Comparison of ENCODE assay signal across 16 cellular contexts in the genomic region with DNA sequence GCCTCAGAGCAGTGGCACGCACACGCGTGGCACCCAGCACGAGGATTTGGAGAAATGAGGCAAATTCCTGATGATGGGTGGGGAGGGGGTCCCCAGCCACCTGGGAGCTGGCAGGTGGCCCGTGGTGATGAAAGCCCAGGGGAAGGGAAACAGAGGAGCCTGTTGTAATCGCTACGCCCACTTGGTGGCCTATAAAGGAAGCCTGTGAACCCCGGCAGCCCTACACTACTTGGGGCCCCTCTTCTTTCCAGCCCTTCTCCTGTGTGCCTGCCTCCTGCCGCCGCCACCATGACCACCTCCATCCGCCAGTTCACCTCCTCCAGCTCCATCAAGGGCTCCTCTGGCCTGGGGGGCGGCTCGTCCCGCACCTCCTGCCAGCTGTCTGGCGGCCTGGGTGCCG. TPM values are rescaled to one million over a fixed set of nuclear protein-coding genes. Genes with fewer than 3 reads are reported as not detected.
"Had no signal": no experiment of that assay in that cellular context is flagged by ENCODE, and none has a peak within 500 bp of the region (broad histone marks: within the 10 kb centered on the region; RNA-seq: fewer than 3 reads in every experiment).

No MANE protein-coding gene starts in this region.

RNA-seq across cellular contexts. Expression of gene EVPLL, which starts 49.1 kb away (rescaled TPM):
- total RNA-seq: activated naive CD4-positive, alpha-beta T cell treated with anti-CD3 and anti-CD28 coated beads for 36 hours; activated T-cell treated with anti-CD3 and anti-CD28 coated beads, Interleukin-2, amount 50 U/mL, for 72 hours; activated T-helper 1 cell treated with anti-CD3 and anti-CD28 coated beads, Interleukin-12 subunit alpha, Interleukin-12 subunit beta, Interleukin-2, Interleukin-4 antibody, amounts not matched to agents 30 ng/mL and 10 ng/mL and 1 ng/mL, durations not matched to agents 14 hours and 24 hours and 36 hours; activated T-helper 17 cell treated with anti-CD3 and anti-CD28 coated beads, Interleukin-2, amount 50 U/mL, for 72 hours; activated T-helper 2 cell treated with anti-CD3 and anti-CD28 coated beads, Interferon-gamma antibody, Interleukin-2, Interleukin-4, amounts not matched to agents 10 μg/mL and 5 μg/mL and 100 μg/mL, durations not matched to agents 14 hours and 24 hours and 36 hours; adrenal gland; aorta; ascending aorta; astrocyte; body of pancreas; cardiac muscle cell; cardiac septum; cerebellum; chondrocyte had no signal
- polyA plus RNA-seq: aorta, cardiac muscle cell had no signal

RNA-seq across cellular contexts. Expression of gene LGALS9C, which starts 50.0 kb away (rescaled TPM):
- total RNA-seq: activated naive CD4-positive, alpha-beta T cell treated with anti-CD3 and anti-CD28 coated beads, Interleukin-2, amount 50 U/mL, for 72 hours; activated T-cell treated with anti-CD3 and anti-CD28 coated beads, Interleukin-2, amount 50 U/mL, for 72 hours; activated T-helper 1 cell treated with anti-CD3 and anti-CD28 coated beads, Interleukin-12 subunit alpha, Interleukin-12 subunit beta, Interleukin-2, Interleukin-4 antibody, amounts not matched to agents 30 ng/mL and 10 ng/mL and 1 ng/mL, durations not matched to agents 14 hours and 24 hours and 36 hours; aorta; ascending aorta; astrocyte; body of pancreas; bronchial epithelial cell; cardiac muscle cell; cardiac septum; cerebellum; chondrocyte had no signal
- polyA plus RNA-seq: cardiac muscle cell had no signal
